In genomic region chr11:108648528-108648885, GRCh38 we compare ENCODE assay signal across 1 cellular context.
TF ChIP-seq lines count a peak whose summit lies in the region.

No MANE protein-coding gene starts in this region.

TF ChIP-seq in IMR-90, 13 proteins besides CTCF, POLR2A, EP300 and RAD21:
- no peak for TF ChIP-seq MXI1 (IDR thresholded peaks at IDR 0.05; ENCODE audit: borderline replicate concordance, low read depth, low read length)
- no peak for TF ChIP-seq CEBPB (IDR thresholded peaks at IDR 0.05; ENCODE audit: low read depth, low read length)
- TF ChIP-seq RCOR1 (IDR thresholded peaks at IDR 0.05; ENCODE audit: insufficient replicate concordance, low read length): no peak
- TF ChIP-seq SMC3 (IDR thresholded peaks at IDR 0.05; ENCODE audit: low read depth, low read length): no peak
- TF ChIP-seq ELK1 (IDR thresholded peaks at IDR 0.05; ENCODE audit: borderline replicate concordance, low read depth, low read length): no peak
- no peak for TF ChIP-seq RFX5 (IDR thresholded peaks at IDR 0.05; ENCODE audit: low read depth, low read length)
- TF ChIP-seq NFE2L2 (IDR thresholded peaks at IDR 0.05; ENCODE audit: low read depth, low read length): no peak
- TF ChIP-seq FOS (IDR thresholded peaks at IDR 0.05; ENCODE audit: low read depth, low read length): no peak
- TF ChIP-seq USF2 (IDR thresholded peaks at IDR 0.05; ENCODE audit: low read depth, low read length): no peak
- no peak for TF ChIP-seq CHD1 (IDR thresholded peaks at IDR 0.05; ENCODE audit: low read depth, low read length)
- no peak for TF ChIP-seq BHLHE40 (IDR thresholded peaks at IDR 0.05; ENCODE audit: low read depth, low read length)
